Comparison of ENCODE assay signal across 17 cellular contexts in the genomic region with DNA sequence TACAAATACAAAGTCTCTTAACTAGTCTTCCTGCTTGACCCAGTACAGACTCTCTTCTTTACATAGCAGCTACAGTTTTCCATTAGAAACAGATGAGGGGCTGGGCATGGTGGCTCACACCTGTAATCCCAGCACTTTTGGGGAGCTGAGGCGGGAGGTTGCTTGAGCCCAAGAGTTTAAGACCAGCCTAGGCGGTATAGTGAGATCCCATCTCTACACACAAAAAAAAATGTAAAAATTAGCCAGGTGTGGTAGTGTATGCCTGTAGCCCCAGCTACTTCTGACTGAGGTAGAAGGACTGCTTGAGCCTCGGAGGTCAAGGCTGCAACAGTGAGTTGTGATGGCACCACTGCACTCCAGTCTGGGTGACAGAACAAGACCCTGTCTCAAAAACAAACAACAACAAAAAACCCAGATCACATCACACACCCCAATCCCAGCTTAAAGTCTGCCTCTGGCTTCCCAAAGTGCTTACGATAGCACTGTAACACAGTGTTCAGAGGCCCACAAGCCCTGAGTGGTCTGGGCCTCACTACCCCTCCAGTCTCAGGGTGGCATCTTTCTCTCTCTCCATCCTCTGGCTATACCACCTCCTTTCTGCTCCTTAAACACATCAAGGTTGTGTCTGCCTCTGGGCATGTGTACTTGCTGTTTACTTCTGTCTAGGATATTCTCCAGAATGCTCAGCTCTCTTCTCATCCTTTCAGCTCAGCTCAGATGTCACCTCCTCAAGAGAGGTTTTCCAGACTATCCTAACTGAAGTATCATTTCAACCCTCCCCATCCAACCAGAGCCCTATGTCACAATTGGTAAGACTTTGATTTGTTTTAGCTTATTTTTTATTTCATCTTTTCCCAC. TPM values are rescaled to one million over a fixed set of nuclear protein-coding genes. Genes with fewer than 3 reads are reported as not detected.
A peak's percentile ranks its signal among the peaks of the same experiment; 100 is the strongest.
DNase-seq lines count a peak whose midpoint lies in the region; ATAC-seq, FAIRE-seq and TF ChIP-seq lines count a peak whose summit lies in the region.
"Had no signal": no experiment of that assay in that cellular context is flagged by ENCODE, and none has a peak within 500 bp of the region (broad histone marks: within the 10 kb centered on the region; RNA-seq: fewer than 3 reads in every experiment).

No MANE protein-coding gene starts in this region.

- peak overlapping the region in 1 of 4 donors; percentile 52 for H3K4me3 Mint-ChIP-seq in CD4-positive, CD25-positive, alpha-beta regulatory T cell
- no peak overlapping the region for H3K4me3 Mint-ChIP-seq in activated naive CD8-positive, alpha-beta T cell
- H3K4me3 Mint-ChIP-seq in naive thymus-derived CD8-positive, alpha-beta T cell, result peak overlapping the region in 1 of 10 donors; percentile 1
- H3K4me3 Mint-ChIP-seq: neural progenitor cell had no signal

- peak overlapping the region; percentile 67 to 88 (median 79) for H3K27ac Mint-ChIP-seq in CD4-positive, CD25-positive, alpha-beta regulatory T cell
- peak overlapping the region; percentile 19 for H3K27ac Mint-ChIP-seq in activated naive CD8-positive, alpha-beta T cell
- H3K27ac Mint-ChIP-seq in naive thymus-derived CD8-positive, alpha-beta T cell, result peak overlapping the region; percentile 18 to 96 (median 58)
- H3K27ac Mint-ChIP-seq: neural progenitor cell had no signal

- H3K36me3 ChIP-seq in CD4-positive, CD25-positive, alpha-beta regulatory T cell (ENCODE audit: control insufficient read depth, insufficient read depth, low read length), result peaks cover 10% of the 10 kb centered on the region

- H3K27me3 Mint-ChIP-seq in CD4-positive, CD25-positive, alpha-beta regulatory T cell, result no peaks in the 10 kb centered on the region
- H3K27me3 Mint-ChIP-seq in activated naive CD8-positive, alpha-beta T cell, result no peaks in the 10 kb centered on the region
- peaks cover 0 to 3% (median 0%) of the 10 kb centered on the region in 5 donors for H3K27me3 Mint-ChIP-seq in naive thymus-derived CD8-positive, alpha-beta T cell

- H3K4me1 Mint-ChIP-seq in CD4-positive, CD25-positive, alpha-beta regulatory T cell, result peaks cover 45 to 61% (median 48%) of the 10 kb centered on the region in 4 donors
- H3K4me1 Mint-ChIP-seq in activated naive CD8-positive, alpha-beta T cell (ENCODE audit: low read depth), result peaks cover 65% of the 10 kb centered on the region
- H3K4me1 Mint-ChIP-seq in naive thymus-derived CD8-positive, alpha-beta T cell, result peaks cover 39 to 72% (median 59%) of the 10 kb centered on the region in 4 donors

- H3K4me1 ChIP-seq in CD4-positive, CD25-positive, alpha-beta regulatory T cell (ENCODE audit: control insufficient read depth, insufficient read depth, low read length, poor library complexity, severe bottlenecking), result peaks cover 33% of the 10 kb centered on the region

- POLR2A ChIA-PET in naive thymus-derived CD8-positive, alpha-beta T cell (lab: Charles Lee), result no interaction called here

- no peaks in the 10 kb centered on the region for H3K9me3 Mint-ChIP-seq in CD4-positive, CD25-positive, alpha-beta regulatory T cell
- H3K9me3 Mint-ChIP-seq in activated naive CD8-positive, alpha-beta T cell (ENCODE audit: low read depth), result peaks cover 3% of the 10 kb centered on the region
- no peaks in the 10 kb centered on the region for H3K9me3 Mint-ChIP-seq in naive thymus-derived CD8-positive, alpha-beta T cell

- FAIRE-seq in GM12892 (lab: Jason Lieb, UNC), result no peak

- H3K4me3 ChIP-seq in CD4-positive, CD25-positive, alpha-beta regulatory T cell (ENCODE audit: low read depth, low read length), result no peak overlapping the region
- H3K4me3 ChIP-seq: gastroesophageal sphincter, neural progenitor cell, PC-9, SK-N-MC had no signal

- peaks cover 12% of the 10 kb centered on the region for H3K36me3 Mint-ChIP-seq in CD4-positive, CD25-positive, alpha-beta regulatory T cell
- peaks cover 6% of the 10 kb centered on the region for H3K36me3 Mint-ChIP-seq in activated naive CD8-positive, alpha-beta T cell
- H3K36me3 Mint-ChIP-seq in naive thymus-derived CD8-positive, alpha-beta T cell, result peaks cover 0 to 10% (median 4%) of the 10 kb centered on the region in 3 donors

- no peaks in the 10 kb centered on the region for H3K9me3 ChIP-seq in CD4-positive, CD25-positive, alpha-beta regulatory T cell (ENCODE audit: control insufficient read depth in 2 of 2, low read length in 2 of 2)
- H3K9me3 ChIP-seq: gastroesophageal sphincter had no signal

- H3K27ac ChIP-seq in CD4-positive, CD25-positive, alpha-beta regulatory T cell (ENCODE audit: insufficient read depth, low read length, poor library complexity, severe bottlenecking), result no peak overlapping the region
- H3K27ac ChIP-seq: neural progenitor cell, PC-9, SK-N-MC had no signal

- no peak for DNase-seq in CD4-positive, CD25-positive, alpha-beta regulatory T cell
- no peak for DNase-seq in GM12892 (ENCODE audit: insufficient read length)
- no peak for DNase-seq in naive thymus-derived CD8-positive, alpha-beta T cell
- DNase-seq in NCI-H526 treated with DMSO at 0.1 percent for 48 hours (lab: John Stamatoyannopoulos, UW), result no peak
- DNase-seq: activated CD8-positive, alpha-beta memory T cell treated with anti-CD3 and anti-CD28 coated beads for 24 hours; activated effector memory CD4-positive, alpha-beta T cell treated with Interleukin-2 at 50 U/mL for 16 hours; DMS79; NCI-H1092; NCI-H748 treated with DMSO at 0.1 percent for 48 hours; PC-9; retina had no signal

- 0 out of 2 replicates have a peak, but pooled peaks have one; percentile 17 for TF ChIP-seq POLR2A in GM12892 (IDR thresholded peaks at IDR 0.05; ENCODE audit: low read depth, low read length)

- no peaks in the 10 kb centered on the region for H3K27me3 ChIP-seq in CD4-positive, CD25-positive, alpha-beta regulatory T cell (ENCODE audit: control insufficient read depth, insufficient read depth, low read length)
- H3K27me3 ChIP-seq: gastroesophageal sphincter, neural progenitor cell had no signal

- no peak for ATAC-seq in CD4-positive, CD25-positive, alpha-beta regulatory T cell (ENCODE audit: low read depth in 2 of 2)
- ATAC-seq in naive thymus-derived CD8-positive, alpha-beta T cell, result no peak
- ATAC-seq in GM19351 (IDR thresholded peaks at IDR 0.05; ENCODE audit: unreplicated experiment) (no peak), SK-N-SH treated with all-trans-retinoic acid at 6 μM for 48 hours (no peak)
- ATAC-seq: gastroesophageal sphincter had no signal

TF ChIP-seq in SK-N-SH treated with all-trans-retinoic acid at 6 μM for 48 hours, 23 proteins besides CTCF, POLR2A, EP300 and RAD21:
- TF ChIP-seq OSR1 (CRISPR knock-in tag; IDR thresholded peaks at IDR 0.05) (no peak), PPARA (CRISPR knock-in tag; IDR thresholded peaks at IDR 0.05; ENCODE audit: borderline replicate concordance) (no peak), ISL1 (CRISPR knock-in tag; IDR thresholded peaks at IDR 0.05) (no peak)
- TF ChIP-seq, protein P1, sequence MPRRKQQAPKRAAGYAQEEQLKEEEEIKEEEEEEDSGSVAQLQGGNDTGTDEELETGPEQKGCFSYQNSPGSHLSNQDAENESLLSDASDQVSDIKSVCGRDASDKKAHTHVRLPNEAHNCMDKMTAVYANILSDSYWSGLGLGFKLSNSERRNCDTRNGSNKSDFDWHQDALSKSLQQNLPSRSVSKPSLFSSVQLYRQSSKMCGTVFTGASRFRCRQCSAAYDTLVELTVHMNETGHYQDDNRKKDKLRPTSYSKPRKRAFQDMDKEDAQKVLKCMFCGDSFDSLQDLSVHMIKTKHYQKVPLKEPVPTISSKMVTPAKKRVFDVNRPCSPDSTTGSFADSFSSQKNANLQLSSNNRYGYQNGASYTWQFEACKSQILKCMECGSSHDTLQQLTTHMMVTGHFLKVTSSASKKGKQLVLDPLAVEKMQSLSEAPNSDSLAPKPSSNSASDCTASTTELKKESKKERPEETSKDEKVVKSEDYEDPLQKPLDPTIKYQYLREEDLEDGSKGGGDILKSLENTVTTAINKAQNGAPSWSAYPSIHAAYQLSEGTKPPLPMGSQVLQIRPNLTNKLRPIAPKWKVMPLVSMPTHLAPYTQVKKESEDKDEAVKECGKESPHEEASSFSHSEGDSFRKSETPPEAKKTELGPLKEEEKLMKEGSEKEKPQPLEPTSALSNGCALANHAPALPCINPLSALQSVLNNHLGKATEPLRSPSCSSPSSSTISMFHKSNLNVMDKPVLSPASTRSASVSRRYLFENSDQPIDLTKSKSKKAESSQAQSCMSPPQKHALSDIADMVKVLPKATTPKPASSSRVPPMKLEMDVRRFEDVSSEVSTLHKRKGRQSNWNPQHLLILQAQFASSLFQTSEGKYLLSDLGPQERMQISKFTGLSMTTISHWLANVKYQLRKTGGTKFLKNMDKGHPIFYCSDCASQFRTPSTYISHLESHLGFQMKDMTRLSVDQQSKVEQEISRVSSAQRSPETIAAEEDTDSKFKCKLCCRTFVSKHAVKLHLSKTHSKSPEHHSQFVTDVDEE (CRISPR knock-in tag; IDR thresholded peaks at IDR 0.05), result no peak

RNA-seq across cellular contexts. Expression of a gene that starts 4.0 kb away (rescaled TPM):
- 17.8 TPM for total RNA-seq in CD4-positive, CD25-positive, alpha-beta regulatory T cell
- 10 to 100 TPM; 10.1 to 12.3 (median 11.8) TPM for polyA plus RNA-seq in CD4-positive, CD25-positive, alpha-beta regulatory T cell
- polyA plus RNA-seq in GM12892 (2012; ENCODE audit: missing spikeins), result 22.7 TPM
- 10 to 100 TPM in 1 of 2 experiments, 1 to 10 TPM in 1; 9.8 to 10.4 TPM for total RNA-seq in naive thymus-derived CD8-positive, alpha-beta T cell
- polyA plus RNA-seq in naive thymus-derived CD8-positive, alpha-beta T cell, result 10 to 100 TPM in 2 of 3 donors, 1 to 10 TPM in 1; 9.4 to 15.5 (median 12.1) TPM

Comparison
In these comparisons a context has a peak if more than half of its experiments do, and no peak if none do; other contexts are left out.
1. H3K27ac Mint-ChIP-seq: peak in every context shown above with its lines; median percentile 79 in CD4-positive, CD25-positive, alpha-beta regulatory T cell; 58 in naive thymus-derived CD8-positive, alpha-beta T cell; 19 in activated naive CD8-positive, alpha-beta T cell.